8 cellular contexts compared by ENCODE assay signal in genomic region chr11:910589-911030, GRCh38. TPM values are rescaled to one million over a fixed set of nuclear protein-coding genes. Genes with fewer than 3 reads are reported as not detected.
DNase-seq lines count a peak whose midpoint lies in the region; ATAC-seq, FAIRE-seq and TF ChIP-seq lines count a peak whose summit lies in the region.

TSS of gene CHID1 (minus strand) at chr11:910810. CDS start at chr11:904816, 5,994 bp downstream.

- H3K9me3 ChIP-seq in OCI-LY1 (ENCODE audit: low read length) = no peaks in the 10 kb centered on the region

- FAIRE-seq in HTR-8/SVneo (lab: Jason Lieb, UNC) = peak; percentile 58

- 0 out of 2 replicates have a peak, but pooled peaks cover 7% of the 10 kb centered on the region for H3K79me2 ChIP-seq in OCI-LY1 (ENCODE audit: insufficient read depth, low read length)

- no peaks in the 10 kb centered on the region for H3K36me3 ChIP-seq in OCI-LY1 (ENCODE audit: insufficient read depth, low read length)

- H4K20me1 ChIP-seq in OCI-LY1 (ENCODE audit: insufficient read depth, low read length) = no peaks in the 10 kb centered on the region

- H3K27me3 ChIP-seq in OCI-LY1 (ENCODE audit: insufficient read depth, low read length) = no peaks in the 10 kb centered on the region; the same call in 1 of the 2 replicates

- H3K4me3 ChIP-seq in OCI-LY1 (ENCODE audit: low read depth, low read length, poor library complexity, severe bottlenecking) = peak within 1 kb of the TSS; percentile 99

- peak; percentile 79 for ATAC-seq in GM21367 (IDR thresholded peaks at IDR 0.05; ENCODE audit: unreplicated experiment)

- no peak within 1 kb of the TSS for H3K27ac ChIP-seq in OCI-LY1 (ENCODE audit: low read depth, low read length, poor library complexity, severe bottlenecking)
- peak within 1 kb of the TSS; percentile 57 for H3K27ac ChIP-seq in epithelial cell of prostate

- peak within 1 kb of the TSS; percentile 96 for H3K4me2 ChIP-seq in OCI-LY1 (ENCODE audit: low read length)

- no peak for TF ChIP-seq CTCF in OCI-LY1 (IDR thresholded peaks at IDR 0.05; ENCODE audit: low read length)

- peak; percentile 90 for DNase-seq in COLO829 (ENCODE audit: low spot score)
- DNase-seq in HTR-8/SVneo (ENCODE audit: insufficient read length, low spot score) = peak; percentile 96
- peak; percentile 87 for DNase-seq in activated T-cell treated with anti-CD3 and anti-CD28 coated beads for 24 hours (ENCODE audit: low read depth)
- peak; percentile 40 for DNase-seq in epithelial cell of prostate (ENCODE audit: low read depth, low spot score)
- DNase-seq in mucosa of gallbladder (ENCODE audit: low spot score) = peak; percentile 82
- peak; percentile 62 to 65 for DNase-seq in stimulated activated CD8-positive, alpha-beta memory T cell treated with anti-CD3 and anti-CD28 coated beads, Interleukin-4, amount 100 ng/mL, for 4 hours (ENCODE audit: low read depth in 2 of 2, low spot score in 1 of 2)

- no peaks in the 10 kb centered on the region for H3K9me2 ChIP-seq in OCI-LY1 (ENCODE audit: low read depth, low read length)

- H3F3A ChIP-seq in OCI-LY1 (ENCODE audit: insufficient read depth, low read length) = no peaks in the 10 kb centered on the region

- H3K9ac ChIP-seq in OCI-LY1 (ENCODE audit: low read length) = peak within 1 kb of the TSS; percentile 94

- H2AFZ ChIP-seq in OCI-LY1 (ENCODE audit: low read length) = 0 out of 2 replicates have a peak within 1 kb of the TSS, but pooled peaks have one; percentile 37

- peaks cover 22% of the 10 kb centered on the region for H3K4me1 ChIP-seq in OCI-LY1 (ENCODE audit: insufficient read depth, low read length, severe bottlenecking)

RNA-seq across cellular contexts. Expression of gene CHID1, which starts in this region (rescaled TPM):
- 101 TPM for total RNA-seq in mucosa of gallbladder

Comparison
In these comparisons a context has a peak if more than half of its experiments do, and no peak if none do; other contexts are left out.
1. DNase-seq: peak in every context shown above with its lines; median percentile 96 in HTR-8/SVneo; 90 in COLO829; 87 in activated T-cell treated with anti-CD3 and anti-CD28 coated beads for 24 hours; 82 in mucosa of gallbladder; 64 in stimulated activated CD8-positive, alpha-beta memory T cell treated with anti-CD3 and anti-CD28 coated beads, Interleukin-4, amount 100 ng/mL, for 4 hours; 40 in epithelial cell of prostate.